26 cellular contexts compared by ENCODE assay signal in genomic region chr6:50849016-50849748, GRCh38. TPM values are rescaled to one million over a fixed set of nuclear protein-coding genes. Genes with fewer than 3 reads are reported as not detected.
DNase-seq lines count a peak whose midpoint lies in the region; ATAC-seq and TF ChIP-seq lines count a peak whose summit lies in the region.
"Had no signal": no experiment of that assay in that cellular context is flagged by ENCODE, and none has a peak within 500 bp of the region (broad histone marks: within the 10 kb centered on the region; RNA-seq: fewer than 3 reads in every experiment).

No MANE protein-coding gene starts in this region.

- no peak overlapping the region for H3K27ac Mint-ChIP-seq in activated naive CD8-positive, alpha-beta T cell treated with anti-CD3 and anti-CD28 coated beads, Interleukin-2, amount 50 U/mL, for 24 hours
- H3K27ac Mint-ChIP-seq: CD14-positive monocyte had no signal

- H3K4me3 ChIP-seq in ectodermal cell (ENCODE audit: insufficient read depth, low read depth, low read length): peak overlapping the region; percentile 18
- H3K4me3 ChIP-seq in kidney epithelial cell (ENCODE audit: low read depth, low read length): peak overlapping the region; percentile 12
- H3K4me3 ChIP-seq in testis: peak overlapping the region; percentile 47 to 54
- H3K4me3 ChIP-seq: GM23248, SJSA1 had no signal

- DNase-seq in NCI-H1417 (lab: John Stamatoyannopoulos, UW) (peak in 2 of 3 experiments; percentile 64 to 80), NCI-H1417 treated with DMSO at 0.1 percent for 48 hours (lab: John Stamatoyannopoulos, UW) (no peak), kidney epithelial cell (ENCODE audit: low read depth) (no peak), testis (no peak), GM19238 (ENCODE audit: insufficient read length, low spot score) (no peak)
- DNase-seq in activated naive CD8-positive, alpha-beta T cell treated with anti-CD3 and anti-CD28 coated beads, Interleukin-2, amount 50 U/mL, for 24 hours: no peak
- DNase-seq: activated CD4-positive, alpha-beta T cell treated with anti-CD3 and anti-CD28 coated beads for 4 hours; activated CD8-positive, alpha-beta memory T cell treated with anti-CD3 and anti-CD28 coated beads, Interleukin-2, amount 50 U/mL, for 48 hours; aorta; GM23248; head of caudate nucleus; NCI-H146; NCI-H226; stimulated activated naive CD4-positive, alpha-beta T cell; T-helper 9 cell had no signal

- H3K4me1 ChIP-seq in ectodermal cell (ENCODE audit: control insufficient read depth, insufficient read depth, low read length) (peaks cover 26% of the 10 kb centered on the region), testis (no peaks in the 10 kb centered on the region)
- H3K4me1 ChIP-seq: parathyroid adenoma, SJSA1 had no signal

- no peaks in the 10 kb centered on the region for H3K36me3 Mint-ChIP-seq in activated naive CD8-positive, alpha-beta T cell treated with anti-CD3 and anti-CD28 coated beads, Interleukin-2, amount 50 U/mL, for 24 hours (ENCODE audit: low read depth)

- WGBS in ectodermal cell, 2 experiments: 1 to 2% methylated on average over 26 of the region's 26 CpGs
- 2 to 3% methylated on average over 26 of the region's 26 CpGs for WGBS in testis, 2 donors

- TF ChIP-seq CTCF in kidney epithelial cell (IDR thresholded peaks at IDR 0.05; ENCODE audit: insufficient read depth, low read length, poor library complexity, severe bottlenecking) (no peak), testis (IDR thresholded peaks at IDR 0.05) (no peak)

- H3K36me3 ChIP-seq in ectodermal cell (ENCODE audit: control insufficient read depth, insufficient read depth, low read length): no peaks in the 10 kb centered on the region
- no peaks in the 10 kb centered on the region for H3K36me3 ChIP-seq in kidney epithelial cell (ENCODE audit: control insufficient read depth, insufficient read depth, low read length)
- no peaks in the 10 kb centered on the region for H3K36me3 ChIP-seq in testis (ENCODE audit: low read depth, missing control alignments)
- H3K36me3 ChIP-seq: esophagus muscularis mucosa, SJSA1, upper lobe of left lung had no signal

- H3K9me3 ChIP-seq in ectodermal cell (ENCODE audit: control insufficient read depth, low read length) (no peaks in the 10 kb centered on the region), testis (no peaks in the 10 kb centered on the region)
- H3K9me3 ChIP-seq: esophagus muscularis mucosa, SJSA1, upper lobe of left lung had no signal

- peaks cover 82% of the 10 kb centered on the region for H3K27me3 Mint-ChIP-seq in activated naive CD8-positive, alpha-beta T cell treated with anti-CD3 and anti-CD28 coated beads, Interleukin-2, amount 50 U/mL, for 24 hours

- H3K27ac ChIP-seq in ectodermal cell (ENCODE audit: insufficient read depth, low read depth, low read length, poor library complexity, severe bottlenecking) (no peak overlapping the region), testis (no peak overlapping the region)
- H3K27ac ChIP-seq: coronary artery, esophagus muscularis mucosa, GM23248, parathyroid adenoma, SJSA1, upper lobe of left lung had no signal

- peaks cover 5% of the 10 kb centered on the region for H3K9me3 Mint-ChIP-seq in activated naive CD8-positive, alpha-beta T cell treated with anti-CD3 and anti-CD28 coated beads, Interleukin-2, amount 50 U/mL, for 24 hours

- intact Hi-C loops in testis (cut with DNase I; ENCODE audit: low total_unique reads): no loop called here

- H3K4me1 Mint-ChIP-seq in activated naive CD8-positive, alpha-beta T cell treated with anti-CD3 and anti-CD28 coated beads, Interleukin-2, amount 50 U/mL, for 24 hours: no peaks in the 10 kb centered on the region
- H3K4me1 Mint-ChIP-seq: CD14-positive monocyte had no signal

- H3K4me3 Mint-ChIP-seq in activated naive CD8-positive, alpha-beta T cell treated with anti-CD3 and anti-CD28 coated beads, Interleukin-2, amount 50 U/mL, for 24 hours: no peak overlapping the region

- TF ChIP-seq POLR2A in testis (IDR thresholded peaks at IDR 0.05): no peak

- no peak for ATAC-seq in GM19467 (IDR thresholded peaks at IDR 0.05; ENCODE audit: unreplicated experiment)
- ATAC-seq in activated naive CD8-positive, alpha-beta T cell treated with anti-CD3 and anti-CD28 coated beads, Interleukin-2, amount 50 U/mL, for 24 hours: no peak

- H3K27me3 ChIP-seq in ectodermal cell (ENCODE audit: control insufficient read depth, insufficient read depth, low read length, poor library complexity, severe bottlenecking): peaks cover 97% of the 10 kb centered on the region
- H3K27me3 ChIP-seq in kidney epithelial cell (ENCODE audit: control insufficient read depth, insufficient read depth, low read length): peaks cover 40% of the 10 kb centered on the region
- no peaks in the 10 kb centered on the region for H3K27me3 ChIP-seq in testis

RNA-seq across cellular contexts. Expression of gene TFAP2B, which starts 30.5 kb away (rescaled TPM):
- polyA plus RNA-seq in ectodermal cell (2013, experiment 1 of 4): 18.1 TPM
- 15.4 TPM for polyA plus RNA-seq in ectodermal cell (2013, experiment 2 of 4)
- 11.5 TPM for polyA plus RNA-seq in ectodermal cell (2013, experiment 3 of 4)
- polyA plus RNA-seq in ectodermal cell (2013, experiment 4 of 4): 16.3 TPM
- 0.14 and 0.42 TPM in 2 replicates for total RNA-seq in kidney epithelial cell
- under 1 TPM; 0.19 to 0.24 TPM for total RNA-seq in testis
- polyA plus RNA-seq in testis (ENCODE audit: insufficient read depth, low read depth, low replicate concordance): 0.63 TPM
- total RNA-seq: A172, aorta, esophagus muscularis mucosa, GM23248, left lobe of liver, LHCN-M2, SJSA1 had no signal
- polyA plus RNA-seq: CD14-positive monocyte, GM23248 had no signal

Comparison
In these comparisons a context has a peak if more than half of its experiments do, and no peak if none do; other contexts are left out.
1. DNase-seq: peak in NCI-H1417 (2 of 3); none in NCI-H1417 treated with DMSO at 0.1 percent for 48 hours (single experiment), kidney epithelial cell (single experiment), testis (single experiment), activated naive CD8-positive, alpha-beta T cell treated with anti-CD3 and anti-CD28 coated beads, Interleukin-2, amount 50 U/mL, for 24 hours (single experiment) and GM19238 (single experiment).
2. Peak in every context shown above with its lines, with median percentiles within 50 percentile points of each other: H3K4me3 ChIP-seq.